Comparison of ENCODE assay signal across 1 cellular context in the genomic region with DNA sequence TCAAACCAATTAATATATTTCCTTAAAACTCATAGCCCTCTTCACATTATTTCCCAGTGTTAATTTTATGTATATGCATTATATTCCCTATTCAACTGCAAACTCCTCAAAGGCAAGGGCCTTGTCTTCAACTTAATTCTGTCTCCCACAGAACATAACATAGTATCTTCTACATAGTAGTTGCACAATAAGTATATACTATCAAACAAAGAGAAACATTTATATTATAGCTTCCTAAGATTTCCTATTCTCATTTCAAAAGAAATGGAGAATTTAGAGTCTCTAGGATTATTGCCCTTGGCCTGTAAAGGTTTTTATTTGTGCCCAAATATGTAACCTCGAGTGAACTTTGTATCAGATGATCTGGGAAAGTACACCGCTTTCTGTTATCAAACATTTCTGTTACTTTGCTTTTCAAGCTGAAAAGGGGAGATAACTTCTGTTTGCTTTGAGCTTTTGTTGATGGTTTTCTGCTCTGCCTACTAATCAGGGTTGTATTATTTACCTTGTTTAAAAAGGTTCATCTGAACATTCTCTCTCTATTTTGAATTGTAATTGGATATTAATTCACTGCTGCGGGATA.
A peak's percentile ranks its signal among the peaks of the same experiment; 100 is the strongest.
TF ChIP-seq lines count a peak whose summit lies in the region.

No MANE protein-coding gene starts in this region.

TF ChIP-seq in HepG2, 621 proteins besides CTCF, POLR2A, EP300 and RAD21 (continued from another document):
- TF ChIP-seq, protein P1, sequence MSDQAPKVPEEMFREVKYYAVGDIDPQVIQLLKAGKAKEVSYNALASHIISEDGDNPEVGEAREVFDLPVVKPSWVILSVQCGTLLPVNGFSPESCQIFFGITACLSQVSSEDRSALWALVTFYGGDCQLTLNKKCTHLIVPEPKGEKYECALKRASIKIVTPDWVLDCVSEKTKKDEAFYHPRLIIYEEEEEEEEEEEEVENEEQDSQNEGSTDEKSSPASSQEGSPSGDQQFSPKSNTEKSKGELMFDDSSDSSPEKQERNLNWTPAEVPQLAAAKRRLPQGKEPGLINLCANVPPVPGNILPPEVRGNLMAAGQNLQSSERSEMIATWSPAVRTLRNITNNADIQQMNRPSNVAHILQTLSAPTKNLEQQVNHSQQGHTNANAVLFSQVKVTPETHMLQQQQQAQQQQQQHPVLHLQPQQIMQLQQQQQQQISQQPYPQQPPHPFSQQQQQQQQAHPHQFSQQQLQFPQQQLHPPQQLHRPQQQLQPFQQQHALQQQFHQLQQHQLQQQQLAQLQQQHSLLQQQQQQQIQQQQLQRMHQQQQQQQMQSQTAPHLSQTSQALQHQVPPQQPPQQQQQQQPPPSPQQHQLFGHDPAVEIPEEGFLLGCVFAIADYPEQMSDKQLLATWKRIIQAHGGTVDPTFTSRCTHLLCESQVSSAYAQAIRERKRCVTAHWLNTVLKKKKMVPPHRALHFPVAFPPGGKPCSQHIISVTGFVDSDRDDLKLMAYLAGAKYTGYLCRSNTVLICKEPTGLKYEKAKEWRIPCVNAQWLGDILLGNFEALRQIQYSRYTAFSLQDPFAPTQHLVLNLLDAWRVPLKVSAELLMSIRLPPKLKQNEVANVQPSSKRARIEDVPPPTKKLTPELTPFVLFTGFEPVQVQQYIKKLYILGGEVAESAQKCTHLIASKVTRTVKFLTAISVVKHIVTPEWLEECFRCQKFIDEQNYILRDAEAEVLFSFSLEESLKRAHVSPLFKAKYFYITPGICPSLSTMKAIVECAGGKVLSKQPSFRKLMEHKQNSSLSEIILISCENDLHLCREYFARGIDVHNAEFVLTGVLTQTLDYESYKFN (CRISPR knock-in tag; conservative IDR thresholded peaks at IDR 0.05) = peak; percentile 33; the same call in 1 of the 2 replicates
- TF ChIP-seq CEBPB (IDR thresholded peaks at IDR 0.05; ENCODE audit: borderline replicate concordance, low read depth, low read length) (peak; percentile 50; the same call in 1 of the 2 replicates), NR2F2 (IDR thresholded peaks at IDR 0.05; ENCODE audit: borderline replicate concordance, low read depth) (0 out of 2 replicates have a peak, but pooled peaks have one; percentile 19), ZMAT3 (CRISPR knock-in tag; conservative IDR thresholded peaks at IDR 0.05) (no peak), ZNF841 (CRISPR knock-in tag; IDR thresholded peaks at IDR 0.05; ENCODE audit: borderline replicate concordance) (0 out of 2 replicates have a peak, but pooled peaks have one; percentile 37), TARDBP (CRISPR knock-in tag; IDR thresholded peaks at IDR 0.05) (no peak), HNF4A (CRISPR knock-in tag; IDR thresholded peaks at IDR 0.05) (peak; percentile 36; the same call in 1 of the 2 replicates), MLLT10 (CRISPR knock-in tag; IDR thresholded peaks at IDR 0.05) (no peak), ZNF30 (CRISPR knock-in tag; IDR thresholded peaks at IDR 0.05) (no peak), ADNP (CRISPR knock-in tag; IDR thresholded peaks at IDR 0.05) (no peak), MIXL1 (CRISPR knock-in tag; IDR thresholded peaks at IDR 0.05) (peak; percentile 63; the same call in 1 of the 2 replicates), FOXP1 (IDR thresholded peaks at IDR 0.05) (no peak), FOXP1 (CRISPR knock-in tag; IDR thresholded peaks at IDR 0.05) (peak; percentile 20; the same call in 1 of the 2 replicates), SOX13 (IDR thresholded peaks at IDR 0.05) (no peak), SOX13 (CRISPR knock-in tag; conservative IDR thresholded peaks at IDR 0.05 in 1 of 2, IDR thresholded peaks at IDR 0.05 in 1 of 2) (peak in 1 of 2 experiments; percentile 53; a peak in 1 of 4 replicates), BCL6 (CRISPR knock-in tag; IDR thresholded peaks at IDR 0.05) (peak; percentile 46; the same call in 1 of the 2 replicates), NCOA5 (CRISPR knock-in tag; IDR thresholded peaks at IDR 0.05) (no peak), RXRB (CRISPR knock-in tag; IDR thresholded peaks at IDR 0.05; ENCODE audit: borderline replicate concordance) (peak; percentile 55; the same call in 1 of the 2 replicates), ZNF674 (CRISPR knock-in tag; IDR thresholded peaks at IDR 0.05; ENCODE audit: low read depth) (no peak), SP140L (CRISPR knock-in tag; IDR thresholded peaks at IDR 0.05; ENCODE audit: borderline replicate concordance) (0 out of 2 replicates have a peak, but pooled peaks have one; percentile 19), ZMYM4 (CRISPR knock-in tag; IDR thresholded peaks at IDR 0.05) (no peak), HDAC2 (CRISPR knock-in tag; IDR thresholded peaks at IDR 0.05) (0 out of 2 replicates have a peak, but pooled peaks have one; percentile 20), NONO (IDR thresholded peaks at IDR 0.05) (no peak), NONO (CRISPR knock-in tag; conservative IDR thresholded peaks at IDR 0.05) (no peak), ZNF331 (CRISPR knock-in tag; IDR thresholded peaks at IDR 0.05) (0 out of 2 replicates have a peak, but pooled peaks have one; percentile 24)
- TF ChIP-seq, protein P2, sequence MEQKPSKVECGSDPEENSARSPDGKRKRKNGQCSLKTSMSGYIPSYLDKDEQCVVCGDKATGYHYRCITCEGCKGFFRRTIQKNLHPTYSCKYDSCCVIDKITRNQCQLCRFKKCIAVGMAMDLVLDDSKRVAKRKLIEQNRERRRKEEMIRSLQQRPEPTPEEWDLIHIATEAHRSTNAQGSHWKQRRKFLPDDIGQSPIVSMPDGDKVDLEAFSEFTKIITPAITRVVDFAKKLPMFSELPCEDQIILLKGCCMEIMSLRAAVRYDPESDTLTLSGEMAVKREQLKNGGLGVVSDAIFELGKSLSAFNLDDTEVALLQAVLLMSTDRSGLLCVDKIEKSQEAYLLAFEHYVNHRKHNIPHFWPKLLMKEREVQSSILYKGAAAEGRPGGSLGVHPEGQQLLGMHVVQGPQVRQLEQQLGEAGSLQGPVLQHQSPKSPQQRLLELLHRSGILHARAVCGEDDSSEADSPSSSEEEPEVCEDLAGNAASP (CRISPR knock-in tag; IDR thresholded peaks at IDR 0.05; ENCODE audit: borderline replicate concordance) = peak; percentile 81; the same call in 1 of the 2 replicates
- TF ChIP-seq, protein P3, sequence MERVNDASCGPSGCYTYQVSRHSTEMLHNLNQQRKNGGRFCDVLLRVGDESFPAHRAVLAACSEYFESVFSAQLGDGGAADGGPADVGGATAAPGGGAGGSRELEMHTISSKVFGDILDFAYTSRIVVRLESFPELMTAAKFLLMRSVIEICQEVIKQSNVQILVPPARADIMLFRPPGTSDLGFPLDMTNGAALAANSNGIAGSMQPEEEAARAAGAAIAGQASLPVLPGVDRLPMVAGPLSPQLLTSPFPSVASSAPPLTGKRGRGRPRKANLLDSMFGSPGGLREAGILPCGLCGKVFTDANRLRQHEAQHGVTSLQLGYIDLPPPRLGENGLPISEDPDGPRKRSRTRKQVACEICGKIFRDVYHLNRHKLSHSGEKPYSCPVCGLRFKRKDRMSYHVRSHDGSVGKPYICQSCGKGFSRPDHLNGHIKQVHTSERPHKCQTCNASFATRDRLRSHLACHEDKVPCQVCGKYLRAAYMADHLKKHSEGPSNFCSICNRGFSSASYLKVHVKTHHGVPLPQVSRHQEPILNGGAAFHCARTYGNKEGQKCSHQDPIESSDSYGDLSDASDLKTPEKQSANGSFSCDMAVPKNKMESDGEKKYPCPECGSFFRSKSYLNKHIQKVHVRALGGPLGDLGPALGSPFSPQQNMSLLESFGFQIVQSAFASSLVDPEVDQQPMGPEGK (CRISPR knock-in tag; IDR thresholded peaks at IDR 0.05) = no peak
- TF ChIP-seq, protein P4, sequence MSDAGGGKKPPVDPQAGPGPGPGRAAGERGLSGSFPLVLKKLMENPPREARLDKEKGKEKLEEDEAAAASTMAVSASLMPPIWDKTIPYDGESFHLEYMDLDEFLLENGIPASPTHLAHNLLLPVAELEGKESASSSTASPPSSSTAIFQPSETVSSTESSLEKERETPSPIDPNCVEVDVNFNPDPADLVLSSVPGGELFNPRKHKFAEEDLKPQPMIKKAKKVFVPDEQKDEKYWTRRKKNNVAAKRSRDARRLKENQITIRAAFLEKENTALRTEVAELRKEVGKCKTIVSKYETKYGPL (CRISPR knock-in tag; IDR thresholded peaks at IDR 0.05) = no peak
- TF ChIP-seq, protein P5, sequence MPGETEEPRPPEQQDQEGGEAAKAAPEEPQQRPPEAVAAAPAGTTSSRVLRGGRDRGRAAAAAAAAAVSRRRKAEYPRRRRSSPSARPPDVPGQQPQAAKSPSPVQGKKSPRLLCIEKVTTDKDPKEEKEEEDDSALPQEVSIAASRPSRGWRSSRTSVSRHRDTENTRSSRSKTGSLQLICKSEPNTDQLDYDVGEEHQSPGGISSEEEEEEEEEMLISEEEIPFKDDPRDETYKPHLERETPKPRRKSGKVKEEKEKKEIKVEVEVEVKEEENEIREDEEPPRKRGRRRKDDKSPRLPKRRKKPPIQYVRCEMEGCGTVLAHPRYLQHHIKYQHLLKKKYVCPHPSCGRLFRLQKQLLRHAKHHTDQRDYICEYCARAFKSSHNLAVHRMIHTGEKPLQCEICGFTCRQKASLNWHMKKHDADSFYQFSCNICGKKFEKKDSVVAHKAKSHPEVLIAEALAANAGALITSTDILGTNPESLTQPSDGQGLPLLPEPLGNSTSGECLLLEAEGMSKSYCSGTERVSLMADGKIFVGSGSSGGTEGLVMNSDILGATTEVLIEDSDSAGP (CRISPR knock-in tag; IDR thresholded peaks at IDR 0.05; ENCODE audit: borderline replicate concordance) = no peak
